ENCODE assay signal across 20 cellular contexts in the genomic region with DNA sequence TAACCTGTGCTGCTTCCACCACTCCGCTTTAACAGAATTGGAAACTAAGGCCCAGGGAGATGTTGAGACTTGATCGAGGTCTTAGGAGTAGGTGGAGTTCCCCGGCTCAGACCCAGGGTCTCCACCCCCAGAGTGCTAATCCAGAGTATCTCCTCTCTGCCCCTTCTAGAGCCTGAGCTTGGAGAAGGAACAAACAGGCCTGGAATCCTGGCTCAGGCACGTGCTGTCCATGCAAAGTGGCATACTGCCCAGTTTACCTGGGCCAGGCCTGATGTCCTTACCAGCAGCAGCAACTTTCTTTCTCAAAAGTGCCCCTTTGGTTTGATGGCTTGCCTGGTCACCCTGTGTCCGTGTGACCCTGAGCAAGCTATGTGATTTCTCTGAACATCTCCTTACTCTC. TPM values are rescaled to one million over a fixed set of nuclear protein-coding genes. Genes with fewer than 3 reads are reported as not detected.
"Had no signal": no experiment of that assay in that cellular context is flagged by ENCODE, and none has a peak within 500 bp of the region (broad histone marks: within the 10 kb centered on the region; RNA-seq: fewer than 3 reads in every experiment).

No MANE protein-coding gene starts in this region.

- H3K36me3 Mint-ChIP-seq: activated naive CD4-positive, alpha-beta T cell treated with anti-CD3 and anti-CD28 coated beads, Interleukin-2, amount 10 ng/mL, durations not matched to agents 7 days and 5 days; mesothelial cell of epicardium had no signal

- H3K27ac ChIP-seq: adrenal gland, epithelial cell of prostate, gastrocnemius medialis, hepatocyte, psoas muscle, suprapubic skin had no signal

- H3K36me3 ChIP-seq: adrenal gland, gastrocnemius medialis, suprapubic skin had no signal

- H3K9me3 Mint-ChIP-seq: activated naive CD4-positive, alpha-beta T cell treated with anti-CD3 and anti-CD28 coated beads, Interleukin-2, amount 10 ng/mL, durations not matched to agents 7 days and 5 days; mesothelial cell of epicardium had no signal

- H3K4me3 Mint-ChIP-seq: activated naive CD4-positive, alpha-beta T cell treated with anti-CD3 and anti-CD28 coated beads, Interleukin-2, amount 10 ng/mL, durations not matched to agents 7 days and 5 days; mesothelial cell of epicardium had no signal

- ATAC-seq: gastrocnemius medialis, psoas muscle, sciatic nerve had no signal

- H3K27ac Mint-ChIP-seq: activated naive CD4-positive, alpha-beta T cell treated with anti-CD3 and anti-CD28 coated beads, Interleukin-2, amount 10 ng/mL, durations not matched to agents 7 days and 5 days; mesothelial cell of epicardium had no signal

- H3K79me2 ChIP-seq: hepatocyte had no signal

- H3K9me3 ChIP-seq: adrenal gland, gastrocnemius medialis, psoas muscle, suprapubic skin had no signal

- H3K4me3 ChIP-seq: adrenal gland, gastrocnemius medialis, hepatocyte, psoas muscle, suprapubic skin had no signal

- H3K27me3 ChIP-seq: adrenal gland, gastrocnemius medialis, hepatocyte, suprapubic skin had no signal

- DNase-seq: activated CD4-positive, alpha-beta T cell treated with anti-CD3 and anti-CD28 coated beads for 48 hours; activated CD8-positive, alpha-beta memory T cell treated with anti-CD3 and anti-CD28 coated beads for 24 hours; activated naive CD4-positive, alpha-beta T cell treated with anti-CD3 and anti-CD28 coated beads, Interleukin-2, amount 10 ng/mL, durations not matched to agents 7 days and 5 days; adrenal gland; central memory CD4-positive, alpha-beta T cell; cortex of kidney; effector CD8-positive, alpha-beta T cell; gastrocnemius medialis; kidney; psoas muscle; stimulated activated CD4-positive, alpha-beta T cell treated with anti-CD3 and anti-CD28 coated beads, Interleukin-2, amount 100 ng/mL, for 24 hours; stimulated activated naive CD4-positive, alpha-beta T cell treated with Interleukin-2 at 50 U/mL for 16 hours; T-helper 1 cell had no signal

- FAIRE-seq: kidney had no signal

- H2AFZ ChIP-seq: hepatocyte had no signal

- H3K4me2 ChIP-seq: hepatocyte had no signal

RNA-seq across cellular contexts. Expression of gene SYNGR4, which starts 3.7 kb away (rescaled TPM):
- total RNA-seq: adrenal gland, gastrocnemius medialis, hepatocyte, kidney, liver, mesothelial cell of epicardium, psoas muscle, sciatic nerve, suprapubic skin, urinary bladder had no signal
- polyA plus RNA-seq: urinary bladder had no signal
